Comparison of ENCODE assay signal across 28 cellular contexts in the genomic region with DNA sequence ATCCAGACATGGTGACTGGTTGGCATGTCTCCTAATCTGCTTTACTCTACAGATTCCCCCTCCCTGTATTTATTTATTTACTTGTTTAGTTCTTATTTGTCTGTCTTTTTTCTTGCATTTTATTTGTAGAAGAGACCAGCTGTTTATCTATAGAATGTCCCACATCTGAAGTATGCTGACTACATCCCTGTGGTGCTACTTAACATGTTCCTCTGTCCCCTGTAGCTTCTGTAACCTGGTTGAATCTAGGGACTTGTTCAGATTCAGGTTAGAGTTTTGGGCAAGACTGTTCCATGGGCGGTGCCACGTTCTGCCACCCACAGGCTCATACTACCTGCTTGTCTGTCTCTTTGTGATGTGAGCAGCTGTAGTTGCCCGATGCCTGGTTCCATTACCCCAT. TPM values are rescaled to one million over a fixed set of nuclear protein-coding genes. Genes with fewer than 3 reads are reported as not detected.
A peak's percentile ranks its signal among the peaks of the same experiment; 100 is the strongest.
DNase-seq lines count a peak whose midpoint lies in the region; ATAC-seq and TF ChIP-seq lines count a peak whose summit lies in the region.
"Had no signal": no experiment of that assay in that cellular context is flagged by ENCODE, and none has a peak within 500 bp of the region (broad histone marks: within the 10 kb centered on the region; RNA-seq: fewer than 3 reads in every experiment).

No MANE protein-coding gene starts in this region.

- H3K4me3 ChIP-seq in right cardiac atrium (ENCODE audit: low read length): no peak overlapping the region
- H3K4me3 ChIP-seq in hepatocyte: no peak overlapping the region
- H3K4me3 ChIP-seq in gastrocnemius medialis: no peak overlapping the region
- no peak overlapping the region for H3K4me3 ChIP-seq in aorta (ENCODE audit: low read length in 2 of 2)
- H3K4me3 ChIP-seq: A549, colonic mucosa, GM12878, spleen, thyroid gland had no signal

- in situ Hi-C loops in gastrocnemius medialis (cut with MboI; ENCODE audit: low sequenced_read_pairs in 4 of 4): no loop called here

- intact Hi-C loops in right cardiac atrium (cut with DNase I): no loop called here
- intact Hi-C loops in cardiac septum (cut with DNase I): no loop called here
- intact Hi-C loops in gastrocnemius medialis (cut with DNase I; ENCODE audit: low total_unique reads): no loop called here
- intact Hi-C loops in aorta (cut with DNase I): no loop called here

- ATAC-seq in right cardiac atrium (no peak), gastrocnemius medialis (no peak), aorta (ENCODE audit: low FRiP score) (no peak), GM18511 (IDR thresholded peaks at IDR 0.05; ENCODE audit: unreplicated experiment) (no peak), GM21528 (IDR thresholded peaks at IDR 0.05; ENCODE audit: low FRiP score, unreplicated experiment) (no peak)
- ATAC-seq: A549; activated CD8-positive, alpha-beta T cell treated with anti-CD3 and anti-CD28 coated beads for 36 hours; activated T-helper 17 cell treated with anti-CD3 and anti-CD28 coated beads, Interleukin-2, amount 50 U/mL, for 72 hours; GM12878; stimulated activated memory B cell treated with anti-CD40 and anti-IgM and Interleukin-4, amounts not matched to agents 10 μg/mL and 1 μg/mL and 100 μg/mL, for 72 hours had no signal

- no peaks in the 10 kb centered on the region for H4K20me1 ChIP-seq in hepatocyte (ENCODE audit: insufficient read depth, poor library complexity, severe bottlenecking)

- H3K27me3 ChIP-seq in right cardiac atrium (ENCODE audit: control insufficient read depth, insufficient read depth): no peaks in the 10 kb centered on the region
- no peaks in the 10 kb centered on the region for H3K27me3 ChIP-seq in hepatocyte
- H3K27me3 ChIP-seq in gastrocnemius medialis: no peaks in the 10 kb centered on the region
- no peaks in the 10 kb centered on the region for H3K27me3 ChIP-seq in aorta (ENCODE audit: control insufficient read depth in 1 of 2, insufficient read depth in 2 of 2, low read length in 1 of 2)
- H3K27me3 ChIP-seq: colonic mucosa, spleen, thyroid gland had no signal

- WGBS in right cardiac atrium: 66% methylated on average over 3 of the region's 3 CpGs
- 64% methylated on average over 3 of the region's 3 CpGs for WGBS in hepatocyte (ENCODE audit: low lambda C conversion rate, missing lambda C conversion rate)
- 65 to 66% methylated on average over 3 of the region's 3 CpGs for WGBS in aorta, 2 donors

- H3K79me2 ChIP-seq in hepatocyte: no peaks in the 10 kb centered on the region

- no peak overlapping the region for H2AFZ ChIP-seq in hepatocyte

- H3K4me2 ChIP-seq in hepatocyte: no peak overlapping the region
- H3K4me2 ChIP-seq: A549, SK-N-SH had no signal

- no peak for TF ChIP-seq POLR2A in gastrocnemius medialis (IDR thresholded peaks at IDR 0.05)

- H3K36me3 ChIP-seq in hepatocyte (replicated peaks; ENCODE audit: insufficient read depth, low read depth) (no peaks in the 10 kb centered on the region), gastrocnemius medialis (no peaks in the 10 kb centered on the region), aorta (ENCODE audit: control insufficient read depth in 1 of 2, insufficient read depth in 2 of 2, low read length in 1 of 2) (no peaks in the 10 kb centered on the region)
- H3K36me3 ChIP-seq: colonic mucosa, neutrophil, spleen, thyroid gland had no signal

- H3K27ac ChIP-seq in right cardiac atrium (ENCODE audit: low read length) (peak overlapping the region; percentile 88), hepatocyte (peak overlapping the region; percentile 60), gastrocnemius medialis (peak overlapping the region; percentile 50 to 78 (median 74)), aorta (ENCODE audit: low read depth in 1 of 2, low read length in 2 of 2) (peak overlapping the region; percentile 96 to 100)
- H3K27ac ChIP-seq: A549, colonic mucosa, neutrophil had no signal

- TF ChIP-seq CTCF in hepatocyte (IDR thresholded peaks at IDR 0.05; ENCODE audit: poor library complexity) (no peak), gastrocnemius medialis (IDR thresholded peaks at IDR 0.05 in 4 of 5, conservative IDR thresholded peaks at IDR 0.05 in 1 of 5) (no peak)

- DNase-seq in right cardiac atrium (no peak), cardiac septum (ENCODE audit: low spot score) (no peak), hepatocyte (ENCODE audit: low spot score) (no peak), gastrocnemius medialis (no peak), aorta (no peak)
- no peak for DNase-seq in stimulated activated CD4-positive, alpha-beta T cell treated with anti-CD3 and anti-CD28 coated beads, Interleukin-15, amount 100 ng/mL, for 24 hours
- DNase-seq: activated CD4-positive, alpha-beta T cell treated with anti-CD3 and anti-CD28 coated beads for 1 hour; activated CD8-positive, alpha-beta T cell treated with anti-CD3 and anti-CD28 coated beads for 36 hours; activated naive CD4-positive, alpha-beta T cell treated with anti-CD3 and anti-CD28 coated beads, Interleukin-2, amount 50 U/mL, for 16 hours; amniotic stem cell; CD4-positive, alpha-beta memory T cell; colonic mucosa; EL; endodermal cell; NCI-H1694; NCI-H446 treated with DMSO at 0.1 percent for 48 hours; NCI-H82; SK-N-SH; spleen; stimulated activated CD4-positive, alpha-beta T cell treated with anti-CD3 and anti-CD28 coated beads, Interleukin-4, amount 100 ng/mL, for 1 hour; thyroid gland had no signal

- H3K4me1 ChIP-seq in right cardiac atrium (ENCODE audit: control insufficient read depth, insufficient read depth, low read length) (peaks cover 12% of the 10 kb centered on the region), hepatocyte (ENCODE audit: insufficient read depth) (peaks cover 8% of the 10 kb centered on the region), gastrocnemius medialis (peaks cover 23 to 25% of the 10 kb centered on the region in 2 donors), aorta (ENCODE audit: control insufficient read depth in 1 of 2, insufficient read depth in 2 of 2, low read length in 2 of 2) (peaks cover 0 to 8% of the 10 kb centered on the region in 2 donors)
- H3K4me1 ChIP-seq: A549 had no signal

- H3K9me2 ChIP-seq in hepatocyte (replicated peaks; ENCODE audit: insufficient read depth): no peaks in the 10 kb centered on the region
- H3K9me2 ChIP-seq: SK-N-SH had no signal

- H3K9me3 ChIP-seq in right cardiac atrium (ENCODE audit: control insufficient read depth, low read length) (no peaks in the 10 kb centered on the region), hepatocyte (ENCODE audit: low read depth) (no peaks in the 10 kb centered on the region), gastrocnemius medialis (no peaks in the 10 kb centered on the region), aorta (ENCODE audit: control insufficient read depth, low read length) (no peaks in the 10 kb centered on the region)
- H3K9me3 ChIP-seq: colonic mucosa, neutrophil, SK-N-SH, thyroid gland had no signal

RNA-seq across cellular contexts. Expression of a gene that starts 23.5 kb away (rescaled TPM):
- total RNA-seq in right cardiac atrium: 100 to 1,000 TPM in 2 of 4 donors, 10 to 100 TPM in 2; 81.3 to 247 (median 105) TPM
- 78.7 TPM for polyA plus RNA-seq in right cardiac atrium
- total RNA-seq in cardiac septum: 49.9 TPM
- 537 and 547 TPM in 2 replicates for total RNA-seq in hepatocyte
- polyA plus RNA-seq in hepatocyte: 583 and 682 TPM in 2 replicates
- total RNA-seq in gastrocnemius medialis: 1,000 to 10,000 TPM in 1 of 4 donors, 100 to 1,000 TPM in 3; 345 to 1,004 (median 793) TPM
- total RNA-seq in aorta: 1,000 to 10,000 TPM in 1 of 2 donors, 100 to 1,000 TPM in 1; 293 to 1,994 TPM
- 100 to 1,000 TPM; 178 to 515 TPM for polyA plus RNA-seq in aorta
